ENCODE assay signal across 8 cellular contexts in genomic region chr1:206635080-206635982, GRCh38. TPM values are rescaled to one million over a fixed set of nuclear protein-coding genes. Genes with fewer than 3 reads are reported as not detected.
DNase-seq lines count a peak whose midpoint lies in the region; ATAC-seq and TF ChIP-seq lines count a peak whose summit lies in the region.

DYRK3 (plus strand) TSS chr1:206635536; CDS start chr1:206635704, 168 bp downstream.

- DNase-seq in BJ (ENCODE audit: low read depth) = peak; percentile 46
- DNase-seq in GM19238 (ENCODE audit: insufficient read length, low spot score) = peak; percentile 85
- DNase-seq in NCI-H510A treated with DMSO at 0.1 percent for 48 hours (lab: John Stamatoyannopoulos, UW) = peak; percentile 93
- DNase-seq in activated CD4-positive, alpha-beta T cell treated with anti-CD3 and anti-CD28 coated beads for 4 hours = peak; percentile 90 to 92
- DNase-seq in kidney tubule cell (ENCODE audit: low spot score) = peak; percentile 93
- peak; percentile 76 to 79 for DNase-seq in stimulated activated CD4-positive, alpha-beta T cell treated with anti-CD3 and anti-CD28 coated beads, Interleukin-1b, Interleukin-23, amount 100 ng/mL, for 1 hour (ENCODE audit: low read depth in 2 of 2)

- TF ChIP-seq CTCF in BJ (IDR thresholded peaks at IDR 0.05; ENCODE audit: insufficient read depth, low read depth, low read length) = 0 out of 2 replicates have a peak, but pooled peaks have one; percentile 13

- POLR2A ChIA-PET in BJ (lab: Charles Lee) = interaction anchor here (0.9 kb wide), 1 partner anchor 23 kb away, joined by 5 read pairs; no protein-coding TSS in a partner anchor

- CTCF ChIA-PET in BJ (lab: Yijun Ruan, JAX) = interaction anchor here (0.6 to 7.4 kb wide), 26 partner anchors 8 to 347 kb away, joined by 3 to 130 read pairs (median 4); partner anchors contain the start of gene EIF2D

- no peaks in the 10 kb centered on the region for H3K36me3 ChIP-seq in BJ (ENCODE audit: control insufficient read depth, insufficient read depth, low read length)

- ATAC-seq in HG03439 (IDR thresholded peaks at IDR 0.05; ENCODE audit: unreplicated experiment) = peak; percentile 91

- H3K27ac ChIP-seq in cingulate gyrus (ENCODE audit: low read depth, low read length) = peak within 1 kb of the TSS; percentile 69

- no peaks in the 10 kb centered on the region for H3K27me3 ChIP-seq in BJ (ENCODE audit: control insufficient read depth, insufficient read depth, low read length)

- peak within 1 kb of the TSS; percentile 83 for H3K4me3 ChIP-seq in BJ (ENCODE audit: low read depth, low read length)

RNA-seq across cellular contexts. Expression of gene DYRK3, which starts in this region (rescaled TPM):
- polyA plus RNA-seq in BJ (2011; rRNA removed) = 7.4 and 10.8 TPM in 2 replicates
- 7.1 and 8.2 TPM in 2 replicates for polyA minus RNA-seq in BJ (2011; rRNA and poly(A)+ RNA removed)

Comparison
In these comparisons a context has a peak if more than half of its experiments do, and no peak if none do; other contexts are left out.
1. Peak in every context shown above with its lines: DNase-seq, ATAC-seq, H3K4me3 ChIP-seq and H3K27ac ChIP-seq.